In the genomic region with DNA sequence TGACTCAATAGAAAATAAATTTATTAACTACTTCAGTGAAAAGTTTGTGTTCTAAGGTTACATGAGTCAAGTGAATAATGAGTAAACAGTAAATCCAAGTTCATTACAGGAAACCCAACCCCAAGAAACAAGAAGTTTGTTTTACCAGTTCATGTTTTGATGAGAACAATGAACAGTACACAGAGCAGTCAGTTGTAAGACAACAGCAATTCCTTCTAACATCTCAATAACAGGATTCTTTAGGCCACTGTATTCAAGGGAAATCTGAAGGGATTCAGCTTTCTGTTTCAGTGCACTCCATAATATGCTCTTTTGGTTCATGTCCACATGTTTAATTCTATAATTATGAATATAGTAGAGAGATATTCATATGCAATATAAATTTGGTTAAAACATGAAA, we compare ENCODE assay signal across 14 cellular contexts. TPM values are rescaled to one million over a fixed set of nuclear protein-coding genes. Genes with fewer than 3 reads are reported as not detected.
DNase-seq lines count a peak whose midpoint lies in the region; ATAC-seq, FAIRE-seq and TF ChIP-seq lines count a peak whose summit lies in the region.
"Had no signal": no experiment of that assay in that cellular context is flagged by ENCODE, and none has a peak within 500 bp of the region (broad histone marks: within the 10 kb centered on the region; RNA-seq: fewer than 3 reads in every experiment).

No MANE protein-coding gene starts in this region.

- peaks cover 0 to 94% of the 10 kb centered on the region in 2 donors for H3K36me3 ChIP-seq in left lung

- peak; percentile 38 for FAIRE-seq in GM12891 (lab: Jason Lieb, UNC)

- DNase-seq in GM12891 (ENCODE audit: insufficient read length, low spot score) (no peak), SK-MEL-5 (ENCODE audit: low read depth, low spot score) (peak; percentile 56), pons (ENCODE audit: low spot score) (peak; percentile 5), NCI-H524 treated with DMSO at 0.1 percent for 48 hours (lab: John Stamatoyannopoulos, UW) (no peak), left lung (no peak)
- DNase-seq: C1 segment of cervical spinal cord; Caco-2; CD4-positive, alpha-beta memory T cell; DMS153; DND-41; H9; HFFc6 had no signal

- no peaks in the 10 kb centered on the region for H3K27me3 ChIP-seq in left lung

- no peaks in the 10 kb centered on the region for H3K9me3 ChIP-seq in left lung
- H3K9me3 ChIP-seq: Caco-2 had no signal

- no peaks in the 10 kb centered on the region for H3K4me1 ChIP-seq in left lung
- H3K4me1 ChIP-seq: Caco-2 had no signal

- no peak for TF ChIP-seq CTCF in left lung (IDR thresholded peaks at IDR 0.05)

- intact Hi-C loops in left lung (cut with DNase I) = no loop called here

- no peak overlapping the region for H3K27ac ChIP-seq in left lung

- ATAC-seq in GM19023 (IDR thresholded peaks at IDR 0.05; ENCODE audit: unreplicated experiment) = no peak
- ATAC-seq in left lung = no peak
- ATAC-seq: GM23338 had no signal

- no peak for TF ChIP-seq POLR2A in GM12891 (IDR thresholded peaks at IDR 0.05; ENCODE audit: low read depth, low read length)

- in situ Hi-C loops in SK-MEL-5 (cut with HindIII; ENCODE audit: low pct_unique_long_range_greater_than_20kb, low sequenced_read_pairs) = no loop called here

- no peak overlapping the region for H3K4me3 ChIP-seq in left lung
- H3K4me3 ChIP-seq: GM23338 had no signal

TF ChIP-seq in GM12891, 5 proteins besides CTCF, POLR2A, EP300 and RAD21:
- TF ChIP-seq PAX5 (IDR thresholded peaks at IDR 0.05; ENCODE audit: insufficient read depth, low read length, severe bottlenecking) (no peak), SPI1 (IDR thresholded peaks at IDR 0.05; ENCODE audit: low read depth, low read length) (no peak), POLR2AphosphoS5 (IDR thresholded peaks at IDR 0.05; ENCODE audit: low read depth, low read length) (no peak), POU2F2 (IDR thresholded peaks at IDR 0.05; ENCODE audit: low read depth, low read length) (no peak), TAF1 (IDR thresholded peaks at IDR 0.05; ENCODE audit: low read depth, low read length) (no peak)

RNA-seq across cellular contexts. Expression of a gene that starts 18.4 kb away (rescaled TPM):
- 11.8 TPM for polyA plus RNA-seq in GM12891 (2012; ENCODE audit: low read depth, missing spikeins)
- 26.0 and 33.5 TPM in 2 replicates for total RNA-seq in SK-MEL-5 (2014; rRNA removed; shearing (Covaris generic))
- 13.2 and 27.0 TPM in 2 replicates for polyA plus RNA-seq in SK-MEL-5 (2015; cell fraction: cytosol; rRNA removed)
- 138 and 171 TPM in 2 replicates for polyA plus RNA-seq in SK-MEL-5 (2015; cell fraction: nucleus; rRNA removed)
- 10 to 100 TPM; 19.5 to 28.7 TPM for total RNA-seq in left lung

RNA-seq across cellular contexts. Expression of a gene that starts 36.1 kb away (rescaled TPM):
- 0.54 TPM for polyA plus RNA-seq in GM12891 (2012; ENCODE audit: low read depth, missing spikeins)
- total RNA-seq in SK-MEL-5 (2014; rRNA removed; shearing (Covaris generic)) = 7.4 and 10.5 TPM in 2 replicates
- polyA plus RNA-seq in SK-MEL-5 (2015; cell fraction: cytosol; rRNA removed) = 7.1 and 9.5 TPM in 2 replicates
- 5.1 and 8.2 TPM in 2 replicates for polyA plus RNA-seq in SK-MEL-5 (2015; cell fraction: nucleus; rRNA removed)
- total RNA-seq in left lung = 10 to 100 TPM; 24.1 to 40.4 TPM

Comparison
In these comparisons a context has a peak if more than half of its experiments do, and no peak if none do; other contexts are left out.
1. DNase-seq: peak in SK-MEL-5 (single experiment) and pons (single experiment); none in GM12891 (single experiment), NCI-H524 treated with DMSO at 0.1 percent for 48 hours (single experiment) and left lung (0 of 2).